1 cellular context compared by ENCODE assay signal in the genomic region with DNA sequence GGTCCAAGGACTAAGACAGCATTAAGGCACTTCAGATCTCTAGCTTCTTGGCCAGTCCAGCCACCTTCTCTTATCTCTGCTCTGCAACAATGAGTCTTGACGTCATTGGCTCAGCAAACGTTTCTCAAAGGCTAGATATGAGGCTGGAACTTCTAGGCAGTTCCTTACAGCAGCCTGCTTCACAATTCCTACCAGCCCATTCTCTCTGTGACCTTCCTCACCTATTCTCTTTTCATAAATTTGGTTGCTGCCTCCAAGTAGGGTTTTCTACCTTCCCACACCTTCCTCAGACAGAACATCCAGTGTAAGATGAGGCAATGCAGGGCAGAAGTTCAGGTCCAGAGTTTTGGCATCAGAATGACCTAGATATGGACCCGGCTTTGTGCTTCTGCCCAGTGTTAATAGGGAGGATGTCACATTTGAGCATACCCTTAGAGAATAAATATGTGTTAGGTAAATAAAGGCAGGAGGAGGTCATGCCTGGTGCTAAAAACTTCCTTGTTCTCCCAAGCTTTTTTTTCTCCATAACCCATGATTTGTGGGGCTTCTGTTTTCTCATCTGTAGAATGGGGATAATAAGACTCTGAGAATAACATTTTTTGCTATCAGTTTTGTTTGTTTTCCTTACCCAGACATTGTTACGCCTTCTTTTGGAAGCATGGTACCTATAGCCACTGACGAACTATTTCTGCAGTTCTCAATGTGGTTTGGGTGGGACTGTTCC.
A peak's percentile ranks its signal among the peaks of the same experiment; 100 is the strongest.
TF ChIP-seq lines count a peak whose summit lies in the region.

No MANE protein-coding gene starts in this region.

TF ChIP-seq in K562, 482 proteins besides CTCF, POLR2A, EP300 and RAD21 (continued from another document and continues in another):
- TF ChIP-seq, protein P1, sequence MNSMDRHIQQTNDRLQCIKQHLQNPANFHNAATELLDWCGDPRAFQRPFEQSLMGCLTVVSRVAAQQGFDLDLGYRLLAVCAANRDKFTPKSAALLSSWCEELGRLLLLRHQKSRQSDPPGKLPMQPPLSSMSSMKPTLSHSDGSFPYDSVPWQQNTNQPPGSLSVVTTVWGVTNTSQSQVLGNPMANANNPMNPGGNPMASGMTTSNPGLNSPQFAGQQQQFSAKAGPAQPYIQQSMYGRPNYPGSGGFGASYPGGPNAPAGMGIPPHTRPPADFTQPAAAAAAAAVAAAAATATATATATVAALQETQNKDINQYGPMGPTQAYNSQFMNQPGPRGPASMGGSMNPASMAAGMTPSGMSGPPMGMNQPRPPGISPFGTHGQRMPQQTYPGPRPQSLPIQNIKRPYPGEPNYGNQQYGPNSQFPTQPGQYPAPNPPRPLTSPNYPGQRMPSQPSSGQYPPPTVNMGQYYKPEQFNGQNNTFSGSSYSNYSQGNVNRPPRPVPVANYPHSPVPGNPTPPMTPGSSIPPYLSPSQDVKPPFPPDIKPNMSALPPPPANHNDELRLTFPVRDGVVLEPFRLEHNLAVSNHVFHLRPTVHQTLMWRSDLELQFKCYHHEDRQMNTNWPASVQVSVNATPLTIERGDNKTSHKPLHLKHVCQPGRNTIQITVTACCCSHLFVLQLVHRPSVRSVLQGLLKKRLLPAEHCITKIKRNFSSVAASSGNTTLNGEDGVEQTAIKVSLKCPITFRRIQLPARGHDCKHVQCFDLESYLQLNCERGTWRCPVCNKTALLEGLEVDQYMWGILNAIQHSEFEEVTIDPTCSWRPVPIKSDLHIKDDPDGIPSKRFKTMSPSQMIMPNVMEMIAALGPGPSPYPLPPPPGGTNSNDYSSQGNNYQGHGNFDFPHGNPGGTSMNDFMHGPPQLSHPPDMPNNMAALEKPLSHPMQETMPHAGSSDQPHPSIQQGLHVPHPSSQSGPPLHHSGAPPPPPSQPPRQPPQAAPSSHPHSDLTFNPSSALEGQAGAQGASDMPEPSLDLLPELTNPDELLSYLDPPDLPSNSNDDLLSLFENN (IDR thresholded peaks at IDR 0.05; ENCODE audit: low read depth in 2 of 2, low read length in 2 of 2), result peak in 1 of 2 experiments; percentile 83; a peak in 2 of 4 replicates
- TF ChIP-seq, protein P2, sequence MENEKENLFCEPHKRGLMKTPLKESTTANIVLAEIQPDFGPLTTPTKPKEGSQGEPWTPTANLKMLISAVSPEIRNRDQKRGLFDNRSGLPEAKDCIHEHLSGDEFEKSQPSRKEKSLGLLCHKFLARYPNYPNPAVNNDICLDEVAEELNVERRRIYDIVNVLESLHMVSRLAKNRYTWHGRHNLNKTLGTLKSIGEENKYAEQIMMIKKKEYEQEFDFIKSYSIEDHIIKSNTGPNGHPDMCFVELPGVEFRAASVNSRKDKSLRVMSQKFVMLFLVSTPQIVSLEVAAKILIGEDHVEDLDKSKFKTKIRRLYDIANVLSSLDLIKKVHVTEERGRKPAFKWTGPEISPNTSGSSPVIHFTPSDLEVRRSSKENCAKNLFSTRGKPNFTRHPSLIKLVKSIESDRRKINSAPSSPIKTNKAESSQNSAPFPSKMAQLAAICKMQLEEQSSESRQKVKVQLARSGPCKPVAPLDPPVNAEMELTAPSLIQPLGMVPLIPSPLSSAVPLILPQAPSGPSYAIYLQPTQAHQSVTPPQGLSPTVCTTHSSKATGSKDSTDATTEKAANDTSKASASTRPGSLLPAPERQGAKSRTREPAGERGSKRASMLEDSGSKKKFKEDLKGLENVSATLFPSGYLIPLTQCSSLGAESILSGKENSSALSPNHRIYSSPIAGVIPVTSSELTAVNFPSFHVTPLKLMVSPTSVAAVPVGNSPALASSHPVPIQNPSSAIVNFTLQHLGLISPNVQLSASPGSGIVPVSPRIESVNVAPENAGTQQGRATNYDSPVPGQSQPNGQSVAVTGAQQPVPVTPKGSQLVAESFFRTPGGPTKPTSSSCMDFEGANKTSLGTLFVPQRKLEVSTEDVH (IDR thresholded peaks at IDR 0.05; ENCODE audit: low read depth, partially characterized antibody), result peak; percentile 24
- TF ChIP-seq, protein P3, sequence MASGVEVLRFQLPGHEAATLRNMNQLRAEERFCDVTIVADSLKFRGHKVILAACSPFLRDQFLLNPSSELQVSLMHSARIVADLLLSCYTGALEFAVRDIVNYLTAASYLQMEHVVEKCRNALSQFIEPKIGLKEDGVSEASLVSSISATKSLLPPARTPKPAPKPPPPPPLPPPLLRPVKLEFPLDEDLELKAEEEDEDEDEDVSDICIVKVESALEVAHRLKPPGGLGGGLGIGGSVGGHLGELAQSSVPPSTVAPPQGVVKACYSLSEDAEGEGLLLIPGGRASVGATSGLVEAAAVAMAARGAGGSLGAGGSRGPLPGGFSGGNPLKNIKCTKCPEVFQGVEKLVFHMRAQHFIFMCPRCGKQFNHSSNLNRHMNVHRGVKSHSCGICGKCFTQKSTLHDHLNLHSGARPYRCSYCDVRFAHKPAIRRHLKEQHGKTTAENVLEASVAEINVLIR (CRISPR knock-in tag; IDR thresholded peaks at IDR 0.05), result peak; percentile 87
- TF ChIP-seq ZNF143 (CRISPR knock-in tag; IDR thresholded peaks at IDR 0.05), result no peak
- no peak for TF ChIP-seq HIVEP1 (CRISPR knock-in tag; IDR thresholded peaks at IDR 0.05)
- TF ChIP-seq RBM17 (IDR thresholded peaks at IDR 0.05; ENCODE audit: borderline replicate concordance, low read depth, low read length), result no peak
- TF ChIP-seq POLR2B (IDR thresholded peaks at IDR 0.05; ENCODE audit: low read depth, partially characterized antibody), result peak; percentile 61
- TF ChIP-seq, protein P4, sequence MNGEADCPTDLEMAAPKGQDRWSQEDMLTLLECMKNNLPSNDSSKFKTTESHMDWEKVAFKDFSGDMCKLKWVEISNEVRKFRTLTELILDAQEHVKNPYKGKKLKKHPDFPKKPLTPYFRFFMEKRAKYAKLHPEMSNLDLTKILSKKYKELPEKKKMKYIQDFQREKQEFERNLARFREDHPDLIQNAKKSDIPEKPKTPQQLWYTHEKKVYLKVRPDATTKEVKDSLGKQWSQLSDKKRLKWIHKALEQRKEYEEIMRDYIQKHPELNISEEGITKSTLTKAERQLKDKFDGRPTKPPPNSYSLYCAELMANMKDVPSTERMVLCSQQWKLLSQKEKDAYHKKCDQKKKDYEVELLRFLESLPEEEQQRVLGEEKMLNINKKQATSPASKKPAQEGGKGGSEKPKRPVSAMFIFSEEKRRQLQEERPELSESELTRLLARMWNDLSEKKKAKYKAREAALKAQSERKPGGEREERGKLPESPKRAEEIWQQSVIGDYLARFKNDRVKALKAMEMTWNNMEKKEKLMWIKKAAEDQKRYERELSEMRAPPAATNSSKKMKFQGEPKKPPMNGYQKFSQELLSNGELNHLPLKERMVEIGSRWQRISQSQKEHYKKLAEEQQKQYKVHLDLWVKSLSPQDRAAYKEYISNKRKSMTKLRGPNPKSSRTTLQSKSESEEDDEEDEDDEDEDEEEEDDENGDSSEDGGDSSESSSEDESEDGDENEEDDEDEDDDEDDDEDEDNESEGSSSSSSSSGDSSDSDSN (IDR thresholded peaks at IDR 0.05; ENCODE audit: borderline replicate concordance in 1 of 2, low read depth in 2 of 2, low read length in 2 of 2), result 0 out of 4 replicates have a peak, but pooled peaks of 1 of the 2 experiments have one; percentile 10
- TF ChIP-seq SRF (CRISPR knock-in tag; IDR thresholded peaks at IDR 0.05), result no peak; a peak in 1 of 4 replicates
- TF ChIP-seq BCL6 (CRISPR knock-in tag; IDR thresholded peaks at IDR 0.05), result 0 out of 2 replicates have a peak, but pooled peaks have one; percentile 51
- TF ChIP-seq, protein P5, sequence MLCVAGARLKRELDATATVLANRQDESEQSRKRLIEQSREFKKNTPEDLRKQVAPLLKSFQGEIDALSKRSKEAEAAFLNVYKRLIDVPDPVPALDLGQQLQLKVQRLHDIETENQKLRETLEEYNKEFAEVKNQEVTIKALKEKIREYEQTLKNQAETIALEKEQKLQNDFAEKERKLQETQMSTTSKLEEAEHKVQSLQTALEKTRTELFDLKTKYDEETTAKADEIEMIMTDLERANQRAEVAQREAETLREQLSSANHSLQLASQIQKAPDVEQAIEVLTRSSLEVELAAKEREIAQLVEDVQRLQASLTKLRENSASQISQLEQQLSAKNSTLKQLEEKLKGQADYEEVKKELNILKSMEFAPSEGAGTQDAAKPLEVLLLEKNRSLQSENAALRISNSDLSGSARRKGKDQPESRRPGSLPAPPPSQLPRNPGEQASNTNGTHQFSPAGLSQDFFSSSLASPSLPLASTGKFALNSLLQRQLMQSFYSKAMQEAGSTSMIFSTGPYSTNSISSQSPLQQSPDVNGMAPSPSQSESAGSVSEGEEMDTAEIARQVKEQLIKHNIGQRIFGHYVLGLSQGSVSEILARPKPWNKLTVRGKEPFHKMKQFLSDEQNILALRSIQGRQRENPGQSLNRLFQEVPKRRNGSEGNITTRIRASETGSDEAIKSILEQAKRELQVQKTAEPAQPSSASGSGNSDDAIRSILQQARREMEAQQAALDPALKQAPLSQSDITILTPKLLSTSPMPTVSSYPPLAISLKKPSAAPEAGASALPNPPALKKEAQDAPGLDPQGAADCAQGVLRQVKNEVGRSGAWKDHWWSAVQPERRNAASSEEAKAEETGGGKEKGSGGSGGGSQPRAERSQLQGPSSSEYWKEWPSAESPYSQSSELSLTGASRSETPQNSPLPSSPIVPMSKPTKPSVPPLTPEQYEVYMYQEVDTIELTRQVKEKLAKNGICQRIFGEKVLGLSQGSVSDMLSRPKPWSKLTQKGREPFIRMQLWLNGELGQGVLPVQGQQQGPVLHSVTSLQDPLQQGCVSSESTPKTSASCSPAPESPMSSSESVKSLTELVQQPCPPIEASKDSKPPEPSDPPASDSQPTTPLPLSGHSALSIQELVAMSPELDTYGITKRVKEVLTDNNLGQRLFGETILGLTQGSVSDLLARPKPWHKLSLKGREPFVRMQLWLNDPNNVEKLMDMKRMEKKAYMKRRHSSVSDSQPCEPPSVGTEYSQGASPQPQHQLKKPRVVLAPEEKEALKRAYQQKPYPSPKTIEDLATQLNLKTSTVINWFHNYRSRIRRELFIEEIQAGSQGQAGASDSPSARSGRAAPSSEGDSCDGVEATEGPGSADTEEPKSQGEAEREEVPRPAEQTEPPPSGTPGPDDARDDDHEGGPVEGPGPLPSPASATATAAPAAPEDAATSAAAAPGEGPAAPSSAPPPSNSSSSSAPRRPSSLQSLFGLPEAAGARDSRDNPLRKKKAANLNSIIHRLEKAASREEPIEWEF (CRISPR knock-in tag; IDR thresholded peaks at IDR 0.05), result peak; percentile 17; the same call in 1 of the 2 replicates
- TF ChIP-seq CC2D1A (IDR thresholded peaks at IDR 0.05), result peak; percentile 73; the same call in 1 of the 2 replicates
- TF ChIP-seq MTA1 (IDR thresholded peaks at IDR 0.05; ENCODE audit: borderline replicate concordance), result 0 out of 2 replicates have a peak, but pooled peaks have one; percentile 52
- peak; percentile 37; the same call in 1 of the 2 replicates for TF ChIP-seq ELF1 (tag; IDR thresholded peaks at IDR 0.05)
- TF ChIP-seq CHD2 (IDR thresholded peaks at IDR 0.05; ENCODE audit: low read depth, low read length), result no peak
- TF ChIP-seq KAT7 (CRISPR knock-in tag; IDR thresholded peaks at IDR 0.05; ENCODE audit: borderline replicate concordance), result 0 out of 2 replicates have a peak, but pooled peaks have one; percentile 28
- peak; percentile 13; the same call in 1 of the 2 replicates for TF ChIP-seq ZKSCAN8 (CRISPR knock-in tag; IDR thresholded peaks at IDR 0.05)
- TF ChIP-seq, protein P6, sequence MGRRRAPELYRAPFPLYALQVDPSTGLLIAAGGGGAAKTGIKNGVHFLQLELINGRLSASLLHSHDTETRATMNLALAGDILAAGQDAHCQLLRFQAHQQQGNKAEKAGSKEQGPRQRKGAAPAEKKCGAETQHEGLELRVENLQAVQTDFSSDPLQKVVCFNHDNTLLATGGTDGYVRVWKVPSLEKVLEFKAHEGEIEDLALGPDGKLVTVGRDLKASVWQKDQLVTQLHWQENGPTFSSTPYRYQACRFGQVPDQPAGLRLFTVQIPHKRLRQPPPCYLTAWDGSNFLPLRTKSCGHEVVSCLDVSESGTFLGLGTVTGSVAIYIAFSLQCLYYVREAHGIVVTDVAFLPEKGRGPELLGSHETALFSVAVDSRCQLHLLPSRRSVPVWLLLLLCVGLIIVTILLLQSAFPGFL (CRISPR knock-in tag; IDR thresholded peaks at IDR 0.05), result 0 out of 2 replicates have a peak, but pooled peaks have one; percentile 24
- TF ChIP-seq HLTF (IDR thresholded peaks at IDR 0.05), result peak; percentile 74; the same call in 1 of the 2 replicates
- TF ChIP-seq, protein P7, sequence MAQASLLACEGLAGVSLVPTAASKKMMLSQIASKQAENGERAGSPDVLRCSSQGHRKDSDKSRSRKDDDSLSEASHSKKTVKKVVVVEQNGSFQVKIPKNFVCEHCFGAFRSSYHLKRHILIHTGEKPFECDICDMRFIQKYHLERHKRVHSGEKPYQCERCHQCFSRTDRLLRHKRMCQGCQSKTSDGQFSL (CRISPR knock-in tag; IDR thresholded peaks at IDR 0.05), result no peak
- TF ChIP-seq, protein P7 (tag; IDR thresholded peaks at IDR 0.05), result peak in 1 of 2 experiments; percentile 61; a peak in 2 of 4 replicates
- peak; percentile 69 for TF ChIP-seq NEUROD1 (IDR thresholded peaks at IDR 0.05; ENCODE audit: borderline replicate concordance, low read depth, low read length, partially characterized antibody)
- peak; percentile 94 for TF ChIP-seq DPF2 (IDR thresholded peaks at IDR 0.05)
- peak in 1 of 2 experiments; percentile 52; a peak in 2 of 4 replicates for TF ChIP-seq MAZ (CRISPR knock-in tag; conservative IDR thresholded peaks at IDR 0.05 in 1 of 2, IDR thresholded peaks at IDR 0.05 in 1 of 2)
- peak; percentile 19; the same call in 1 of the 2 replicates for TF ChIP-seq MAFF (IDR thresholded peaks at IDR 0.05; ENCODE audit: low read length)
- TF ChIP-seq DMBX1 (CRISPR knock-in tag; IDR thresholded peaks at IDR 0.05; ENCODE audit: borderline replicate concordance), result peak; percentile 42; the same call in 1 of the 2 replicates
- TF ChIP-seq FOXM1 (IDR thresholded peaks at IDR 0.05; ENCODE audit: low read depth), result peak; percentile 46; the same call in 1 of the 2 replicates
- TF ChIP-seq FOXM1 (CRISPR knock-in tag; IDR thresholded peaks at IDR 0.05; ENCODE audit: low read depth), result no peak
- peak; percentile 3; the same call in 1 of the 2 replicates for TF ChIP-seq HSF4 (CRISPR knock-in tag; IDR thresholded peaks at IDR 0.05; ENCODE audit: borderline replicate concordance)
- peak; percentile 59; the same call in 1 of the 2 replicates for TF ChIP-seq ZNF589 (CRISPR knock-in tag; IDR thresholded peaks at IDR 0.05; ENCODE audit: low read depth)
- 0 out of 2 replicates have a peak, but pooled peaks have one; percentile 3 for TF ChIP-seq ZNF695 (CRISPR knock-in tag; IDR thresholded peaks at IDR 0.05)
- peak; percentile 65 to 81 for TF ChIP-seq TRIM24 (IDR thresholded peaks at IDR 0.05)
